8 cellular contexts compared by ENCODE assay signal in the genomic region with DNA sequence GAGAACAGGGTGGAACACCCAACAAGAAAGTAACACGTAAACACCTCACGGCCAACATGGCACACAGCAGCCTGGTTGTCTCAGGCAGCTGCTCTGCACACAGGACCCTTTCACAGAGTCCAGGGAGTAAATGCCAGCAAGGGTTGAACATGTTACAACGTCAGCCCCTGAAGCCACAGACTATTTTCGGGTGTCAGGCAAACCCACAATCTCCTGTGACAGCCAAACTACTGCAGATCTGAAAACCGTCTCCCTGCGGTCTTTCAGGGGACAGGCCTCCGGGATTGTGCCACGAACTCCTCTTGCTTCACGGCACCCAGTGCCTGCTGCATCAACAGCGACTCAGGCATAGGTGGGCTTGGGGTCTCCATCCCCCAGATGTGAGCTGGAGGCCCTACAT.
A peak's percentile ranks its signal among the peaks of the same experiment; 100 is the strongest.
DNase-seq lines count a peak whose midpoint lies in the region; ATAC-seq, FAIRE-seq and TF ChIP-seq lines count a peak whose summit lies in the region.

No MANE protein-coding gene starts in this region.

- no peak overlapping the region for H3K4me3 ChIP-seq in right cardiac atrium (ENCODE audit: low read length)
- no peak overlapping the region for H3K4me3 ChIP-seq in heart right ventricle
- H3K4me3 ChIP-seq in GM12878 = no peak overlapping the region
- H3K4me3 ChIP-seq in stomach = no peak overlapping the region

- H2AFZ ChIP-seq in GM12878 (ENCODE audit: control insufficient read depth, low read depth, low read length) = no peak overlapping the region

- no peaks in the 10 kb centered on the region for H4K20me1 ChIP-seq in GM12878 (ENCODE audit: control insufficient read depth, insufficient read depth)

- SMC1A ChIA-PET in GM12878 (lab: Charles Lee; ENCODE audit: uncharacterized antibody, unreplicated experiment) = interaction anchor here (0.7 to 10.3 kb wide), 11 partner anchors 18 to 126 kb away, joined by 3 to 303 read pairs (median 4); no protein-coding TSS in a partner anchor

- TF ChIP-seq EP300 in GM12878 (IDR thresholded peaks at IDR 0.05; ENCODE audit: borderline replicate concordance in 1 of 2, control insufficient read depth in 1 of 2, low read depth in 2 of 2, low read length in 2 of 2) (peak; percentile 88 to 96), stomach (IDR thresholded peaks at IDR 0.05) (no peak)

- no peak for DNase-seq in right cardiac atrium
- DNase-seq in heart right ventricle = no peak
- DNase-seq in SKM-1 (lab: John Stamatoyannopoulos, UW; ENCODE audit: unreplicated experiment) = peak; percentile 97
- DNase-seq in GM12878 (ENCODE audit: low read depth, low spot score) = peak; percentile 63
- no peak for DNase-seq in stomach
- DNase-seq in NCI-H345 treated with DMSO at 0.1 percent for 48 hours (lab: John Stamatoyannopoulos, UW; ENCODE audit: unreplicated experiment) = no peak
- DNase-seq in occipital lobe (lab: John Stamatoyannopoulos, UW) = no peak

- H3K36me3 ChIP-seq in heart right ventricle = no peaks in the 10 kb centered on the region
- H3K36me3 ChIP-seq in GM12878 (ENCODE audit: control insufficient read depth in 2 of 2, insufficient read depth in 2 of 2, low read length in 1 of 2) = no peaks in the 10 kb centered on the region
- H3K36me3 ChIP-seq in stomach = no peaks in the 10 kb centered on the region

- no peak for FAIRE-seq in GM12878 (lab: Jason Lieb, UNC)

- H3K27ac ChIP-seq in right cardiac atrium (ENCODE audit: low read length) (peak overlapping the region; percentile 84), heart right ventricle (no peak overlapping the region), GM12878 (ENCODE audit: control insufficient read depth, insufficient read depth) (peak overlapping the region; percentile 52), stomach (peak overlapping the region in 3 of 5 donors; percentile 3 to 83 (median 31))

- H3K4me2 ChIP-seq in GM12878 (ENCODE audit: control insufficient read depth, insufficient read depth) = peak overlapping the region; percentile 68; the same call in 1 of the 2 replicates

- ATAC-seq in right cardiac atrium = peak in 1 of 2 donors; percentile 30
- ATAC-seq in heart right ventricle = no peak
- peak; percentile 81 for ATAC-seq in GM12878
- ATAC-seq in GM21576 (IDR thresholded peaks at IDR 0.05; ENCODE audit: unreplicated experiment) = no peak

- CTCF ChIA-PET in GM12878 (lab: Yijun Ruan, JAX) = interaction anchor here (0.9 to 5.6 kb wide), 7 partner anchors 16 to 125 kb away, joined by 3 to 47 read pairs (median 4); no protein-coding TSS in a partner anchor

- H3K4me1 ChIP-seq in right cardiac atrium (ENCODE audit: control insufficient read depth, insufficient read depth, low read length) = peaks cover 20% of the 10 kb centered on the region
- peaks cover 3 to 79% (median 28%) of the 10 kb centered on the region in 9 donors for H3K4me1 ChIP-seq in heart right ventricle
- peaks cover 68% of the 10 kb centered on the region for H3K4me1 ChIP-seq in GM12878 (ENCODE audit: control insufficient read depth, insufficient read depth, low read length)
- H3K4me1 ChIP-seq in stomach = peaks cover 17 to 77% (median 40%) of the 10 kb centered on the region in 4 donors

- TF ChIP-seq CTCF in heart right ventricle (IDR thresholded peaks at IDR 0.05) (no peak), GM12878 (IDR thresholded peaks at IDR 0.05 in 2 of 3, conservative IDR thresholded peaks at IDR 0.05 in 1 of 3; ENCODE audit: control insufficient read depth in 2 of 3, extremely low read depth in 1 of 3, insufficient read depth in 1 of 3, low read depth in 3 of 3, low read length in 3 of 3) (no peak), stomach (IDR thresholded peaks at IDR 0.05) (no peak)

- intact Hi-C loops in right cardiac atrium (cut with DNase I) = loop anchor here in 1 of 4 donors (10.0 kb wide), 1 partner anchor 68 kb away; no protein-coding TSS in a partner anchor
- intact Hi-C loops in heart right ventricle (cut with DNase I) = loop anchor here in 3 of 10 donors (10.0 kb wide), 3 partner anchors 48 to 122 kb away; no protein-coding TSS in a partner anchor
- intact Hi-C loops in GM12878 (cut with micrococcal nuclease; ENCODE audit: unreplicated experiment) = loop anchor here (2.0 kb wide), 2 partner anchors 42 to 120 kb away; no protein-coding TSS in a partner anchor
- intact Hi-C loops in stomach (cut with DNase I; ENCODE audit: low total_unique reads) = no loop called here

- H3K9me3 ChIP-seq in right cardiac atrium (ENCODE audit: control insufficient read depth, low read length) (no peaks in the 10 kb centered on the region), heart right ventricle (no peaks in the 10 kb centered on the region), GM12878 (replicated peaks; ENCODE audit: control insufficient read depth, insufficient read depth, low read length) (no peaks in the 10 kb centered on the region), stomach (no peaks in the 10 kb centered on the region)

- no peaks in the 10 kb centered on the region for H3K79me2 ChIP-seq in GM12878 (ENCODE audit: control insufficient read depth, insufficient read depth, low read length)

- RAD21 ChIA-PET in GM12878 (lab: Charles Lee; ENCODE audit: unreplicated experiment) = interaction anchor here (0.9 to 8.0 kb wide), 8 partner anchors 30 to 126 kb away, joined by 3 to 162 read pairs (median 9); no protein-coding TSS in a partner anchor

- POLR2A ChIA-PET in GM12878 (lab: Charles Lee) = interaction anchor here (0.6 to 6.6 kb wide), 9 partner anchors 9 to 124 kb away, joined by 3 to 46 read pairs (median 5); no protein-coding TSS in a partner anchor

- BruUV-seq in GM12878 (replicated peaks; lab: Mats Ljungman, UMichigan) = no TSS peak

- 72% methylated on average over 10 of the region's 10 CpGs for WGBS in right cardiac atrium
- 80% methylated on average over 10 of the region's 10 CpGs for WGBS in heart right ventricle, 2 donors
- 24% methylated on average over 10 of the region's 10 CpGs for WGBS in GM12878 (ENCODE audit: insufficient coverage, insufficient replicate concordance, low lambda C conversion rate, missing lambda C conversion rate)
- WGBS in stomach, 5 donors = 77 to 81% (median 80%) methylated on average over 10 of the region's 10 CpGs

- in situ Hi-C loops in GM12878 (cut with MboI) = loop anchor here (10.0 kb wide), 1 partner anchor 478 kb away; no protein-coding TSS in a partner anchor

- peak; percentile 25; the same call in 1 of the 2 replicates for TF ChIP-seq RAD21 in GM12878 (IDR thresholded peaks at IDR 0.05; ENCODE audit: insufficient read depth, low read depth, low read length)

- peak; percentile 19; the same call in 1 of the 2 replicates for TF ChIP-seq POLR2A in GM12878 (IDR thresholded peaks at IDR 0.05; ENCODE audit: low read depth, low read length)
- TF ChIP-seq POLR2A in stomach (IDR thresholded peaks at IDR 0.05) = no peak

- H3K9ac ChIP-seq in GM12878 (ENCODE audit: control insufficient read depth, insufficient read depth, low read length) = no peak overlapping the region

- no peaks in the 10 kb centered on the region for H3K27me3 ChIP-seq in right cardiac atrium (ENCODE audit: control insufficient read depth, insufficient read depth)
- no peaks in the 10 kb centered on the region for H3K27me3 ChIP-seq in heart right ventricle
- H3K27me3 ChIP-seq in GM12878 (replicated peaks in 1 of 2; ENCODE audit: control insufficient read depth in 2 of 2, insufficient read depth in 2 of 2, low read length in 1 of 2) = no peaks in the 10 kb centered on the region
- H3K27me3 ChIP-seq in stomach = no peaks in the 10 kb centered on the region

TF ChIP-seq in GM12878, 131 proteins besides CTCF, POLR2A, EP300 and RAD21 (continues in another document):
- TF ChIP-seq NFYA (IDR thresholded peaks at IDR 0.05; ENCODE audit: borderline replicate concordance, low read depth, low read length) (no peak), CBFB (IDR thresholded peaks at IDR 0.05; ENCODE audit: low read depth) (peak; percentile 95), NFIC (IDR thresholded peaks at IDR 0.05; ENCODE audit: low read depth, low read length) (peak; percentile 78), KDM1A (IDR thresholded peaks at IDR 0.05; ENCODE audit: borderline replicate concordance) (no peak), CHD1 (IDR thresholded peaks at IDR 0.05; ENCODE audit: low read depth, low read length) (no peak), ZNF207 (IDR thresholded peaks at IDR 0.05; ENCODE audit: borderline replicate concordance) (no peak; the same call in 1 of the 2 replicates), ATF7 (IDR thresholded peaks at IDR 0.05; ENCODE audit: low read depth) (peak; percentile 63; the same call in 1 of the 2 replicates), WRNIP1 (IDR thresholded peaks at IDR 0.05; ENCODE audit: borderline replicate concordance, low read depth, low read length) (no peak), RFX5 (IDR thresholded peaks at IDR 0.05; ENCODE audit: low read depth, low read length) (no peak), MEF2A (IDR thresholded peaks at IDR 0.05; ENCODE audit: insufficient read depth, low read depth, low read length) (peak; percentile 92)
- TF ChIP-seq, protein P1, sequence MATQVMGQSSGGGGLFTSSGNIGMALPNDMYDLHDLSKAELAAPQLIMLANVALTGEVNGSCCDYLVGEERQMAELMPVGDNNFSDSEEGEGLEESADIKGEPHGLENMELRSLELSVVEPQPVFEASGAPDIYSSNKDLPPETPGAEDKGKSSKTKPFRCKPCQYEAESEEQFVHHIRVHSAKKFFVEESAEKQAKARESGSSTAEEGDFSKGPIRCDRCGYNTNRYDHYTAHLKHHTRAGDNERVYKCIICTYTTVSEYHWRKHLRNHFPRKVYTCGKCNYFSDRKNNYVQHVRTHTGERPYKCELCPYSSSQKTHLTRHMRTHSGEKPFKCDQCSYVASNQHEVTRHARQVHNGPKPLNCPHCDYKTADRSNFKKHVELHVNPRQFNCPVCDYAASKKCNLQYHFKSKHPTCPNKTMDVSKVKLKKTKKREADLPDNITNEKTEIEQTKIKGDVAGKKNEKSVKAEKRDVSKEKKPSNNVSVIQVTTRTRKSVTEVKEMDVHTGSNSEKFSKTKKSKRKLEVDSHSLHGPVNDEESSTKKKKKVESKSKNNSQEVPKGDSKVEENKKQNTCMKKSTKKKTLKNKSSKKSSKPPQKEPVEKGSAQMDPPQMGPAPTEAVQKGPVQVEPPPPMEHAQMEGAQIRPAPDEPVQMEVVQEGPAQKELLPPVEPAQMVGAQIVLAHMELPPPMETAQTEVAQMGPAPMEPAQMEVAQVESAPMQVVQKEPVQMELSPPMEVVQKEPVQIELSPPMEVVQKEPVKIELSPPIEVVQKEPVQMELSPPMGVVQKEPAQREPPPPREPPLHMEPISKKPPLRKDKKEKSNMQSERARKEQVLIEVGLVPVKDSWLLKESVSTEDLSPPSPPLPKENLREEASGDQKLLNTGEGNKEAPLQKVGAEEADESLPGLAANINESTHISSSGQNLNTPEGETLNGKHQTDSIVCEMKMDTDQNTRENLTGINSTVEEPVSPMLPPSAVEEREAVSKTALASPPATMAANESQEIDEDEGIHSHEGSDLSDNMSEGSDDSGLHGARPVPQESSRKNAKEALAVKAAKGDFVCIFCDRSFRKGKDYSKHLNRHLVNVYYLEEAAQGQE (IDR thresholded peaks at IDR 0.05; ENCODE audit: low read depth, low read length) = no peak

Comparison
In these comparisons a context has a peak if more than half of its experiments do, and no peak if none do; other contexts are left out.
1. H3K27ac ChIP-seq: peak in right cardiac atrium (single experiment), GM12878 (single experiment) and stomach (3 of 5); none in heart right ventricle (0 of 10).
2. DNase-seq: peak in SKM-1 (single experiment) and GM12878 (single experiment); none in right cardiac atrium (0 of 3), heart right ventricle (0 of 2), stomach (single experiment), NCI-H345 treated with DMSO at 0.1 percent for 48 hours (single experiment) and occipital lobe (single experiment).